In the genomic region with DNA sequence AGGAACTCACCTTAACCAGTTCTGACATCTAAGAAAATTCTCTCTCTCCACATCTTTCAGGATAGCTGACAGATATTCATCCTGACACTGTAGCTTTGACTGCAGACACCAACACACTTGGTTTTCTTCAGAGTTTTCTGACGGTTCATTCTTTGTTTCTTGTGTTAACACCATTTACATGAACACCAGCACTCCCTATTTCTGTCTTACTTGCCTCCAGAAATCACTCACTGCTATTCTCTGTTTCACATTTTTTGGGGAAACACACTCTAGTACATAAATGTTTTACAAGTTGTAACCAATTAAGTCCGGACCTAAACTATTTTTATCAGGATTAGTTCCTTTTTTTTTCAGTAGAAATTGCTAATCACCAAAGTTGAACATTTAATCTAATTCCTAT, we compare ENCODE assay signal across 18 cellular contexts. TPM values are rescaled to one million over a fixed set of nuclear protein-coding genes. Genes with fewer than 3 reads are reported as not detected.
DNase-seq lines count a peak whose midpoint lies in the region; ATAC-seq, FAIRE-seq and TF ChIP-seq lines count a peak whose summit lies in the region.
"Had no signal": no experiment of that assay in that cellular context is flagged by ENCODE, and none has a peak within 500 bp of the region (broad histone marks: within the 10 kb centered on the region; RNA-seq: fewer than 3 reads in every experiment).

No MANE protein-coding gene starts in this region.

- H3K4me1 Mint-ChIP-seq in stimulated activated naive CD8-positive, alpha-beta T cell treated with anti-CD3 and anti-CD28 coated beads, Interleukin-15, amount 100 ng/mL, for 72 hours, result no peaks in the 10 kb centered on the region
- H3K4me1 Mint-ChIP-seq: nephron had no signal

- H3K9ac ChIP-seq in keratinocyte (ENCODE audit: control insufficient read depth, extremely low read depth, insufficient read depth, low read length), result no peak overlapping the region

- ATAC-seq in GM19023 (IDR thresholded peaks at IDR 0.05; ENCODE audit: unreplicated experiment) (peak; percentile 48), GM21529 (IDR thresholded peaks at IDR 0.05; ENCODE audit: unreplicated experiment) (peak; percentile 81), HG03064 (IDR thresholded peaks at IDR 0.05; ENCODE audit: low read depth, unreplicated experiment) (peak; percentile 81)
- ATAC-seq in stimulated activated naive CD8-positive, alpha-beta T cell treated with anti-CD3 and anti-CD28 coated beads, Interleukin-15, amount 100 ng/mL, for 72 hours, result no peak
- ATAC-seq: activated T-cell treated with anti-CD3 and anti-CD28 coated beads, Interleukin-2, amount 50 U/mL, for 4 hours; CD8-positive, alpha-beta T cell; gastroesophageal sphincter had no signal

- no peak for FAIRE-seq in keratinocyte (lab: Jason Lieb, UNC)
- FAIRE-seq: astrocyte had no signal

- H3K4me3 Mint-ChIP-seq in stimulated activated naive CD8-positive, alpha-beta T cell treated with anti-CD3 and anti-CD28 coated beads, Interleukin-15, amount 100 ng/mL, for 72 hours, result no peak overlapping the region
- H3K4me3 Mint-ChIP-seq: activated B cell treated with CpG ODN at 0.5 μM for 24 hours; activated T-cell treated with anti-CD3 and anti-CD28 coated beads, Interleukin-2, amount 50 U/mL, for 4 hours; CD8-positive, alpha-beta T cell; nephron had no signal

- TF ChIP-seq CTCF in keratinocyte (optimal IDR thresholded peaks at IDR 0.05 in 1 of 3, IDR thresholded peaks at IDR 0.05 in 1 of 3, conservative IDR thresholded peaks at IDR 0.05 in 1 of 3; ENCODE audit: extremely low read depth in 1 of 3, insufficient read depth in 2 of 3, low read length in 3 of 3), result no peak

- H3K9me1 ChIP-seq in keratinocyte (ENCODE audit: control insufficient read depth, extremely low read depth, insufficient read depth, low read length), result no peaks in the 10 kb centered on the region

- H3K27ac ChIP-seq in keratinocyte (ENCODE audit: control insufficient read depth, insufficient read depth, low read length), result peak overlapping the region; percentile 38
- H3K27ac ChIP-seq: gastroesophageal sphincter, sigmoid colon had no signal

- no peak overlapping the region for H3K4me2 ChIP-seq in keratinocyte (ENCODE audit: control insufficient read depth, extremely low read depth, insufficient read depth, low read depth, low read length)

- no peaks in the 10 kb centered on the region for H4K20me1 ChIP-seq in keratinocyte (ENCODE audit: control insufficient read depth, extremely low read depth, insufficient read depth, low read length)

- no peak overlapping the region for H3K27ac Mint-ChIP-seq in stimulated activated naive CD8-positive, alpha-beta T cell treated with anti-CD3 and anti-CD28 coated beads, Interleukin-15, amount 100 ng/mL, for 72 hours
- H3K27ac Mint-ChIP-seq: activated B cell treated with CpG ODN at 0.5 μM for 24 hours; CD8-positive, alpha-beta T cell; nephron had no signal

- no peaks in the 10 kb centered on the region for H3K9me3 ChIP-seq in keratinocyte (ENCODE audit: control insufficient read depth, low read depth, low read length)
- H3K9me3 ChIP-seq: gastroesophageal sphincter, sigmoid colon had no signal

- dilution Hi-C loops in keratinocyte (cut with MboI; ENCODE audit: extremely low pct_ligation_motif_present, low sequenced_read_pairs), result no loop called here

- no peaks in the 10 kb centered on the region for H3K27me3 ChIP-seq in keratinocyte (ENCODE audit: control insufficient read depth, extremely low read depth, insufficient read depth, low read length)
- H3K27me3 ChIP-seq: gastroesophageal sphincter, sigmoid colon had no signal

- no peaks in the 10 kb centered on the region for H3K27me3 Mint-ChIP-seq in stimulated activated naive CD8-positive, alpha-beta T cell treated with anti-CD3 and anti-CD28 coated beads, Interleukin-15, amount 100 ng/mL, for 72 hours
- H3K27me3 Mint-ChIP-seq: activated B cell treated with CpG ODN at 0.5 μM for 24 hours had no signal

- no peak for DNase-seq in keratinocyte (ENCODE audit: low read depth, low spot score)
- DNase-seq in SHP77 treated with DMSO at 0.1 percent for 48 hours (lab: John Stamatoyannopoulos, UW), result no peak
- no peak for DNase-seq in stimulated activated naive CD8-positive, alpha-beta T cell treated with anti-CD3 and anti-CD28 coated beads, Interleukin-15, amount 100 ng/mL, for 72 hours
- no peak for DNase-seq in NCI-H2196 (lab: John Stamatoyannopoulos, UW; ENCODE audit: unreplicated experiment)
- DNase-seq: activated B cell treated with CpG ODN at 0.5 μM for 24 hours; activated T-cell treated with anti-CD3 and anti-CD28 coated beads, Interleukin-2, amount 50 U/mL, for 4 hours; CD8-positive, alpha-beta T cell; effector CD8-positive, alpha-beta T cell; NCI-H1436 treated with DMSO at 0.1 percent for 48 hours; NCI-H82; sigmoid colon; substantia nigra had no signal

- peaks cover 6 to 12% of the 10 kb centered on the region in 2 experiments for H3K36me3 ChIP-seq in keratinocyte (ENCODE audit: control insufficient read depth in 2 of 2, extremely low read depth in 1 of 2, insufficient read depth in 2 of 2, low read length in 2 of 2)

- peaks cover 2% of the 10 kb centered on the region for H3K79me2 ChIP-seq in keratinocyte (ENCODE audit: control insufficient read depth, insufficient read depth, low read length)

- peaks cover 11% of the 10 kb centered on the region for H3K4me1 ChIP-seq in keratinocyte (ENCODE audit: control insufficient read depth, extremely low read depth, insufficient read depth, low read length)
- H3K4me1 ChIP-seq: gastroesophageal sphincter, sigmoid colon had no signal

- no peaks in the 10 kb centered on the region for H3K9me3 Mint-ChIP-seq in stimulated activated naive CD8-positive, alpha-beta T cell treated with anti-CD3 and anti-CD28 coated beads, Interleukin-15, amount 100 ng/mL, for 72 hours
- H3K9me3 Mint-ChIP-seq: activated B cell treated with CpG ODN at 0.5 μM for 24 hours; activated T-cell treated with anti-CD3 and anti-CD28 coated beads, Interleukin-2, amount 50 U/mL, for 4 hours; CD8-positive, alpha-beta T cell; nephron had no signal

- no peak overlapping the region for H3K4me3 ChIP-seq in keratinocyte (ENCODE audit: control insufficient read depth in 2 of 3, extremely low read depth in 1 of 3, insufficient read depth in 2 of 3, low read depth in 1 of 3, low read length in 3 of 3)
- H3K4me3 ChIP-seq: gastroesophageal sphincter, sigmoid colon had no signal

- no peak overlapping the region for H2AFZ ChIP-seq in keratinocyte (ENCODE audit: control insufficient read depth, low read length)

RNA-seq across cellular contexts. Expression of a gene that starts 15.4 kb away (rescaled TPM):
- 3.3 to 6.4 TPM (median 4.0 TPM) in 3 replicates for polyA plus RNA-seq in keratinocyte
- polyA plus RNA-seq in keratinocyte (2011; ENCODE audit: low read depth), result 0.65 TPM
- polyA plus RNA-seq in keratinocyte (2011; cell fraction: cytosol; rRNA removed), result 1.2 and 1.9 TPM in 2 replicates
- 6.6 and 11.2 TPM in 2 replicates for polyA plus RNA-seq in keratinocyte (2011; cell fraction: nucleus; rRNA removed)
- polyA plus RNA-seq in keratinocyte (2012; ENCODE audit: low replicate concordance), result 3.1 and 4.2 TPM in 2 replicates
- polyA minus RNA-seq in keratinocyte, result 6.8 to 10.2 TPM (median 9.5 TPM) in 3 replicates
- polyA minus RNA-seq in keratinocyte (2011; cell fraction: cytosol; rRNA and poly(A)+ RNA removed), result 4.8 TPM
- 7.3 and 11.3 TPM in 2 replicates for polyA minus RNA-seq in keratinocyte (2011; cell fraction: nucleus; rRNA and poly(A)+ RNA removed)

RNA-seq across cellular contexts. Expression of a gene that starts 26.1 kb away (rescaled TPM):
- not detected in 3 replicates for polyA plus RNA-seq in keratinocyte
- polyA plus RNA-seq in keratinocyte (2011; ENCODE audit: low read depth), result not detected
- not detected in 2 replicates for polyA plus RNA-seq in keratinocyte (2011; cell fraction: cytosol; rRNA removed)
- polyA plus RNA-seq in keratinocyte (2011; cell fraction: nucleus; rRNA removed), result not detected in 2 replicates
- polyA plus RNA-seq in keratinocyte (2012; ENCODE audit: low replicate concordance), result not detected in 2 replicates
- polyA minus RNA-seq in keratinocyte, result not detected in 3 replicates
- polyA minus RNA-seq in keratinocyte (2011; cell fraction: cytosol; rRNA and poly(A)+ RNA removed), result not detected
- polyA minus RNA-seq in keratinocyte (2011; cell fraction: nucleus; rRNA and poly(A)+ RNA removed), result not detected in 2 replicates
- polyA plus RNA-seq: sigmoid colon had no signal
